8 cellular contexts compared by ENCODE assay signal in the genomic region with DNA sequence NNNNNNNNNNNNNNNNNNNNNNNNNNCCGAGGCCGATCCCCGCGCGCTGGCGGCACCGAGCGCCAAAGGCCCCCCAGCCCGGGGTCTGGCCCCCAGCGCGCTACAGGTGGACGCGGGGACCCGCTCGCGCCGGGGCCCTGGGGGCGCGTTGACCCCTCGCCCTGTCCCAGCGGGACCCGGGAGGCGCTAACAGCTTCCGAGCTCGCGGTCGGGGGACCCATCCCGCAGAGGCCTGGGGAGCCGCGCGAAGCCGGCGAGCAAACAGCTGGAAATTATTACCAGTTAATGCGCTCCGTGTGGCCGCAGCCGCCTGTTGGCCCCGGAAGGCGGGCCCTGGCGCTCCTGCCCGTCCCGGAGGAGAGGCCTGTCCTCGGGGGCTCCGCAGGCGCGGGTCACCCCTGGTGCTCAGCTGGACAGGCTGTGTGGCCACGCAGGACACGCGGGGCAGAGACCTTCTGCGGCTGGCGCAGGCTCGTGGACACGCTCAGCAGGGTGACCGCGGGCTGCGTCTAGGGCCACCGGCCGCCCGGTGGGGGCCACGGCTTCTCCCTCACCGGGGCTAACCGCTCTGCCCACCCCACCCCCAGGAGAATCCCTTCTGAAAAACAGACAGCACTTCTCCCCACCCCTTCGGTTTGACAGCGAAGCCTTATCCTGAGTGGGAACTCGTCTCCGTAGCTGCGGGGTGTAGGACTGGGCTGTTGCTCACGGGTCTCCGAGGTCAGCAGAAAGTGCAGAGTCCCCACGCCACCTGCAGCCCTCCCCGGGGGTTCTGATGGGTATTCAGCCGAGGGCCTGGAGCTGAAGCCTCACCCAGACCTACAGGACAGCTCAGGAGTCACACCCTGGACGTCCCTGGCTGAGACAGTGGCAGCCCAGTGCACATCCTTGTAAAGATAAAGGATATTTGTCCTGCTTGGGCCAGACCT. TPM values are rescaled to one million over a fixed set of nuclear protein-coding genes. Genes with fewer than 3 reads are reported as not detected.
DNase-seq lines count a peak whose midpoint lies in the region; ATAC-seq and TF ChIP-seq lines count a peak whose summit lies in the region.

No MANE protein-coding gene starts in this region.

- in situ Hi-C loops in KBM-7 (cut with MboI; ENCODE audit: low pct_unique_long_range_greater_than_20kb, low sequenced_read_pairs) = no loop called here

- DNase-seq in AG08396 (ENCODE audit: low spot score) (peak; percentile 87), KBM-7 (peak; percentile 41), adipocyte (ENCODE audit: low read depth) (peak; percentile 92), right atrium auricular region (ENCODE audit: low spot score) (peak; percentile 76), retinal pigment epithelial cell (ENCODE audit: low read depth) (no peak), middle frontal gyrus (ENCODE audit: extremely low spot score, low spot score) (no peak)

- no peaks in the 10 kb centered on the region for H3K9me3 ChIP-seq in adipocyte (ENCODE audit: control insufficient read depth, low read length)
- no peaks in the 10 kb centered on the region for H3K9me3 ChIP-seq in right atrium auricular region

- peaks cover 3% of the 10 kb centered on the region for H3K4me1 ChIP-seq in adipocyte (ENCODE audit: control insufficient read depth, insufficient read depth, low read length)
- H3K4me1 ChIP-seq in right atrium auricular region = peaks cover 0 to 19% of the 10 kb centered on the region in 2 donors

- H3K36me3 ChIP-seq in adipocyte (ENCODE audit: control insufficient read depth, insufficient read depth, low read length, severe bottlenecking) = no peaks in the 10 kb centered on the region
- no peaks in the 10 kb centered on the region for H3K36me3 ChIP-seq in right atrium auricular region

- no peak for TF ChIP-seq CTCF in right atrium auricular region (IDR thresholded peaks at IDR 0.05)
- TF ChIP-seq CTCF in retinal pigment epithelial cell (conservative IDR thresholded peaks at IDR 0.05; ENCODE audit: low read depth, low read length) = no peak

- peak overlapping the region; percentile 33 to 60 for H3K27ac ChIP-seq in right atrium auricular region

- peak overlapping the region; percentile 65 for H3K4me3 ChIP-seq in adipocyte (ENCODE audit: low read length)
- H3K4me3 ChIP-seq in right atrium auricular region = peak overlapping the region; percentile 36 to 61
- peak overlapping the region; percentile 34 for H3K4me3 ChIP-seq in retinal pigment epithelial cell (ENCODE audit: low read length)

- H3K27me3 ChIP-seq in adipocyte (replicated peaks; ENCODE audit: control insufficient read depth, insufficient read depth, low read length) (no peaks in the 10 kb centered on the region), right atrium auricular region (no peaks in the 10 kb centered on the region)

- no peak for ATAC-seq in HG03439 (IDR thresholded peaks at IDR 0.05; ENCODE audit: unreplicated experiment)
- ATAC-seq in GM18498 (IDR thresholded peaks at IDR 0.05; ENCODE audit: unreplicated experiment) = no peak

- H3K9ac ChIP-seq in adipocyte (ENCODE audit: low read length) = no peak overlapping the region

RNA-seq across cellular contexts. Expression of a gene that starts 45.6 kb away (rescaled TPM):
- total RNA-seq in right atrium auricular region = 10 to 100 TPM in 1 of 2 donors, 1 to 10 TPM in 1; 9.5 to 16.8 TPM

Comparison
In these comparisons a context has a peak if more than half of its experiments do, and no peak if none do; other contexts are left out.
1. DNase-seq: peak in AG08396 (single experiment), KBM-7 (single experiment), adipocyte (single experiment) and right atrium auricular region (single experiment); none in retinal pigment epithelial cell (single experiment) and middle frontal gyrus (single experiment).
2. Peak in every context shown above with its lines, with median percentiles within 50 percentile points of each other: H3K4me3 ChIP-seq.